Comparison of ENCODE assay signal across 8 cellular contexts in the genomic region with DNA sequence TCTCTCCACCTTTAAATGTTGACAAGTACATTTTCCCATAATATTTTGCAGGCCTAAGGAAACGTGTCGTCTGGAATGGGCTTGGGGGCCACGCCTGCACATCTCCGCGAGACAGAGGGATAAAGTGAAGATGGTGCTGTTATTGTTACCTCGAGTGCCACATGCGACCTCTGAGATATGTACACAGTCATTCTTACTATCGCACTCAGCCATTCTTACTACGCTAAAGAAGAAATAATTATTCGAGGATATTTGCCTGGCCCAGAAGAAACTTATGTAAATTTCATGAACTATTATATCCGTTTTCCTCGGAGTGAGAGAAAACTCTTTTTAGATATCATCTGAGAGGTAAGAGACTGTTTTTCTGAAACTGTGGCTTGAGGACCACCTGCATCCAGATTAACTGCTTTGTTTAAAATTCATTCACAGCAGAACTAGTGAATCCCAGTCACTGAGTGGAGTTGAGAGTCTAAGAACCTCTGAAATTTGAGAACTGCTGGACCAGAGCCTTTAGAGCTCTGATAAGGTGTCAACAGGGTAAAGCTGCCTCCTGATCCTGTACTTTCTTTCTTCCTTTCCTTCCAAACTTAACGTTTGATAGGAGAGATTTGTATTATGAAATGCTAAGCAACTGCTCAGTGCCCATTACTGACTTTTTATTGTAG. TPM values are rescaled to one million over a fixed set of nuclear protein-coding genes. Genes with fewer than 3 reads are reported as not detected.
A peak's percentile ranks its signal among the peaks of the same experiment; 100 is the strongest.
DNase-seq lines count a peak whose midpoint lies in the region; ATAC-seq and TF ChIP-seq lines count a peak whose summit lies in the region.

No MANE protein-coding gene starts in this region.

- dilution Hi-C loops in mammary epithelial cell (cut with HindIII; ENCODE audit: low sequenced_read_pairs), result no loop called here

- CTCF ChIA-PET in mammary epithelial cell (lab: Charles Lee; ENCODE audit: low non-redundant PET), result no interaction called here

- WGBS in mammary epithelial cell (ENCODE audit: low coverage, missing lambda C conversion rate), result 4% methylated on average over 13 of the region's 13 CpGs

- H3K36me3 ChIP-seq in HUES48 (ENCODE audit: control insufficient read depth, insufficient read depth, low read length) (peaks cover 39% of the 10 kb centered on the region), mammary epithelial cell (ENCODE audit: insufficient read depth, low read length) (peaks cover 8% of the 10 kb centered on the region)

- H4K20me1 ChIP-seq in mammary epithelial cell (ENCODE audit: insufficient read depth, low read length), result no peaks in the 10 kb centered on the region

- peaks cover 12% of the 10 kb centered on the region for H3K4me1 ChIP-seq in HUES48 (ENCODE audit: control insufficient read depth, insufficient read depth, low read length)
- peaks cover 14% of the 10 kb centered on the region for H3K4me1 ChIP-seq in mammary epithelial cell (ENCODE audit: insufficient read depth, low read length)

- ATAC-seq in GM19035 (IDR thresholded peaks at IDR 0.05; ENCODE audit: unreplicated experiment) (peak; percentile 8), HG03342 (IDR thresholded peaks at IDR 0.05; ENCODE audit: unreplicated experiment) (no peak)

- H3K27ac Mint-ChIP-seq in osteocyte (ENCODE audit: unreplicated experiment), result peak overlapping the region; percentile 100

- H3K27ac ChIP-seq in HUES48 (ENCODE audit: low read depth, low read length) (no peak overlapping the region), mammary epithelial cell (ENCODE audit: insufficient read depth, low read depth, low read length) (peak overlapping the region; percentile 83)

- intact Hi-C loops in mammary epithelial cell (cut with micrococcal nuclease), result loop anchor here (5.0 kb wide), 1 partner anchor 162 kb away; no protein-coding TSS in a partner anchor

- H3K9ac ChIP-seq in HUES48 (ENCODE audit: low read depth, low read length) (peak overlapping the region; percentile 92), mammary epithelial cell (ENCODE audit: insufficient read depth, low read length) (peak overlapping the region; percentile 92)

- H3K27me3 Mint-ChIP-seq in osteocyte (ENCODE audit: unreplicated experiment), result peaks cover 4% of the 10 kb centered on the region

- H3K27me3 ChIP-seq in HUES48 (ENCODE audit: control insufficient read depth, insufficient read depth, low read length), result no peaks in the 10 kb centered on the region
- H3K27me3 ChIP-seq in mammary epithelial cell (ENCODE audit: insufficient read depth, low read length), result no peaks in the 10 kb centered on the region

- TF ChIP-seq CTCF in mammary epithelial cell (conservative IDR thresholded peaks at IDR 0.05 in 1 of 2, IDR thresholded peaks at IDR 0.05 in 1 of 2; ENCODE audit: extremely low read depth in 1 of 2, insufficient read depth in 1 of 2, low read depth in 1 of 2, low read length in 2 of 2) (no peak), osteocyte (IDR thresholded peaks at IDR 0.05) (no peak)

- no TSS peak for BruUV-seq in mammary epithelial cell (replicated peaks; lab: Mats Ljungman, UMichigan)

- peaks cover 19% of the 10 kb centered on the region for H3K79me2 ChIP-seq in mammary epithelial cell (ENCODE audit: insufficient read depth, low read length)

- in situ Hi-C loops in mammary epithelial cell (cut with MboI; ENCODE audit: low sequenced_read_pairs in 2 of 2), result no loop called here

- peak overlapping the region; percentile 98 for H3K4me3 ChIP-seq in HUES48 (ENCODE audit: low read depth, low read length)
- H3K4me3 ChIP-seq in mammary epithelial cell (replicated peaks in 1 of 3; ENCODE audit: insufficient read depth in 1 of 3, low read depth in 2 of 3, low read length in 3 of 3), result peak overlapping the region; percentile 83 to 96 (median 92)

- H3K4me2 ChIP-seq in mammary epithelial cell (ENCODE audit: insufficient read depth, low read depth, low read length), result peak overlapping the region; percentile 80

- H3K4me1 Mint-ChIP-seq in osteocyte (ENCODE audit: unreplicated experiment), result peaks cover 23% of the 10 kb centered on the region

- H2AFZ ChIP-seq in mammary epithelial cell (ENCODE audit: low read depth, low read length), result peak overlapping the region; percentile 99

- no peaks in the 10 kb centered on the region for H3K9me3 Mint-ChIP-seq in osteocyte (ENCODE audit: unreplicated experiment)

- peak overlapping the region; percentile 97 for H3K4me3 Mint-ChIP-seq in osteocyte (ENCODE audit: unreplicated experiment)

- H3K9me3 ChIP-seq in HUES48 (ENCODE audit: control insufficient read depth, insufficient read depth, low read length) (no peaks in the 10 kb centered on the region), mammary epithelial cell (replicated peaks; ENCODE audit: insufficient read depth, low read length) (no peaks in the 10 kb centered on the region)

- H3K36me3 Mint-ChIP-seq in osteocyte (ENCODE audit: unreplicated experiment), result no peaks in the 10 kb centered on the region

- no peak for DNase-seq in mammary epithelial cell
- DNase-seq in osteocyte (ENCODE audit: extremely low spot score, unreplicated experiment), result no peak
- DNase-seq in SHP77 (lab: John Stamatoyannopoulos, UW), result no peak
- DNase-seq in globus pallidus (ENCODE audit: low spot score), result no peak
- DNase-seq in NCI-H2171 (lab: John Stamatoyannopoulos, UW), result no peak

RNA-seq across cellular contexts. Expression of a gene that starts 0.8 kb away (rescaled TPM):
- 10 to 100 TPM in 1 of 2 donors, 1 to 10 TPM in 1; 3.3 to 21.4 TPM for total RNA-seq in mammary epithelial cell
- 11.0 TPM for polyA plus RNA-seq in mammary epithelial cell
- polyA minus RNA-seq in mammary epithelial cell, result 32.2 TPM
- 3.4 and 3.9 TPM in 2 replicates for total RNA-seq in osteocyte
